1 cellular context compared by ENCODE assay signal in genomic region chr11:119789766-119790407, GRCh38.
TF ChIP-seq lines count a peak whose summit lies in the region.

No MANE protein-coding gene starts in this region.

TF ChIP-seq in H1, 55 proteins besides CTCF, POLR2A, EP300 and RAD21 (continued from another document):
- TF ChIP-seq, protein P1, sequence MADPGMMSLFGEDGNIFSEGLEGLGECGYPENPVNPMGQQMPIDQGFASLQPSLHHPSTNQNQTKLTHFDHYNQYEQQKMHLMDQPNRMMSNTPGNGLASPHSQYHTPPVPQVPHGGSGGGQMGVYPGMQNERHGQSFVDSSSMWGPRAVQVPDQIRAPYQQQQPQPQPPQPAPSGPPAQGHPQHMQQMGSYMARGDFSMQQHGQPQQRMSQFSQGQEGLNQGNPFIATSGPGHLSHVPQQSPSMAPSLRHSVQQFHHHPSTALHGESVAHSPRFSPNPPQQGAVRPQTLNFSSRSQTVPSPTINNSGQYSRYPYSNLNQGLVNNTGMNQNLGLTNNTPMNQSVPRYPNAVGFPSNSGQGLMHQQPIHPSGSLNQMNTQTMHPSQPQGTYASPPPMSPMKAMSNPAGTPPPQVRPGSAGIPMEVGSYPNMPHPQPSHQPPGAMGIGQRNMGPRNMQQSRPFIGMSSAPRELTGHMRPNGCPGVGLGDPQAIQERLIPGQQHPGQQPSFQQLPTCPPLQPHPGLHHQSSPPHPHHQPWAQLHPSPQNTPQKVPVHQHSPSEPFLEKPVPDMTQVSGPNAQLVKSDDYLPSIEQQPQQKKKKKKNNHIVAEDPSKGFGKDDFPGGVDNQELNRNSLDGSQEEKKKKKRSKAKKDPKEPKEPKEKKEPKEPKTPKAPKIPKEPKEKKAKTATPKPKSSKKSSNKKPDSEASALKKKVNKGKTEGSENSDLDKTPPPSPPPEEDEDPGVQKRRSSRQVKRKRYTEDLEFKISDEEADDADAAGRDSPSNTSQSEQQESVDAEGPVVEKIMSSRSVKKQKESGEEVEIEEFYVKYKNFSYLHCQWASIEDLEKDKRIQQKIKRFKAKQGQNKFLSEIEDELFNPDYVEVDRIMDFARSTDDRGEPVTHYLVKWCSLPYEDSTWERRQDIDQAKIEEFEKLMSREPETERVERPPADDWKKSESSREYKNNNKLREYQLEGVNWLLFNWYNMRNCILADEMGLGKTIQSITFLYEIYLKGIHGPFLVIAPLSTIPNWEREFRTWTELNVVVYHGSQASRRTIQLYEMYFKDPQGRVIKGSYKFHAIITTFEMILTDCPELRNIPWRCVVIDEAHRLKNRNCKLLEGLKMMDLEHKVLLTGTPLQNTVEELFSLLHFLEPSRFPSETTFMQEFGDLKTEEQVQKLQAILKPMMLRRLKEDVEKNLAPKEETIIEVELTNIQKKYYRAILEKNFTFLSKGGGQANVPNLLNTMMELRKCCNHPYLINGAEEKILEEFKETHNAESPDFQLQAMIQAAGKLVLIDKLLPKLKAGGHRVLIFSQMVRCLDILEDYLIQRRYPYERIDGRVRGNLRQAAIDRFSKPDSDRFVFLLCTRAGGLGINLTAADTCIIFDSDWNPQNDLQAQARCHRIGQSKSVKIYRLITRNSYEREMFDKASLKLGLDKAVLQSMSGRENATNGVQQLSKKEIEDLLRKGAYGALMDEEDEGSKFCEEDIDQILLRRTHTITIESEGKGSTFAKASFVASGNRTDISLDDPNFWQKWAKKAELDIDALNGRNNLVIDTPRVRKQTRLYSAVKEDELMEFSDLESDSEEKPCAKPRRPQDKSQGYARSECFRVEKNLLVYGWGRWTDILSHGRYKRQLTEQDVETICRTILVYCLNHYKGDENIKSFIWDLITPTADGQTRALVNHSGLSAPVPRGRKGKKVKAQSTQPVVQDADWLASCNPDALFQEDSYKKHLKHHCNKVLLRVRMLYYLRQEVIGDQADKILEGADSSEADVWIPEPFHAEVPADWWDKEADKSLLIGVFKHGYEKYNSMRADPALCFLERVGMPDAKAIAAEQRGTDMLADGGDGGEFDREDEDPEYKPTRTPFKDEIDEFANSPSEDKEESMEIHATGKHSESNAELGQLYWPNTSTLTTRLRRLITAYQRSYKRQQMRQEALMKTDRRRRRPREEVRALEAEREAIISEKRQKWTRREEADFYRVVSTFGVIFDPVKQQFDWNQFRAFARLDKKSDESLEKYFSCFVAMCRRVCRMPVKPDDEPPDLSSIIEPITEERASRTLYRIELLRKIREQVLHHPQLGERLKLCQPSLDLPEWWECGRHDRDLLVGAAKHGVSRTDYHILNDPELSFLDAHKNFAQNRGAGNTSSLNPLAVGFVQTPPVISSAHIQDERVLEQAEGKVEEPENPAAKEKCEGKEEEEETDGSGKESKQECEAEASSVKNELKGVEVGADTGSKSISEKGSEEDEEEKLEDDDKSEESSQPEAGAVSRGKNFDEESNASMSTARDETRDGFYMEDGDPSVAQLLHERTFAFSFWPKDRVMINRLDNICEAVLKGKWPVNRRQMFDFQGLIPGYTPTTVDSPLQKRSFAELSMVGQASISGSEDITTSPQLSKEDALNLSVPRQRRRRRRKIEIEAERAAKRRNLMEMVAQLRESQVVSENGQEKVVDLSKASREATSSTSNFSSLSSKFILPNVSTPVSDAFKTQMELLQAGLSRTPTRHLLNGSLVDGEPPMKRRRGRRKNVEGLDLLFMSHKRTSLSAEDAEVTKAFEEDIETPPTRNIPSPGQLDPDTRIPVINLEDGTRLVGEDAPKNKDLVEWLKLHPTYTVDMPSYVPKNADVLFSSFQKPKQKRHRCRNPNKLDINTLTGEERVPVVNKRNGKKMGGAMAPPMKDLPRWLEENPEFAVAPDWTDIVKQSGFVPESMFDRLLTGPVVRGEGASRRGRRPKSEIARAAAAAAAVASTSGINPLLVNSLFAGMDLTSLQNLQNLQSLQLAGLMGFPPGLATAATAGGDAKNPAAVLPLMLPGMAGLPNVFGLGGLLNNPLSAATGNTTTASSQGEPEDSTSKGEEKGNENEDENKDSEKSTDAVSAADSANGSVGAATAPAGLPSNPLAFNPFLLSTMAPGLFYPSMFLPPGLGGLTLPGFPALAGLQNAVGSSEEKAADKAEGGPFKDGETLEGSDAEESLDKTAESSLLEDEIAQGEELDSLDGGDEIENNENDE (IDR thresholded peaks at IDR 0.05; ENCODE audit: insufficient replicate concordance, low read length), result no peak
- no peak for TF ChIP-seq EGR1 (IDR thresholded peaks at IDR 0.05; ENCODE audit: borderline replicate concordance, low read depth, low read length)
